Comparison of ENCODE assay signal across 17 cellular contexts in genomic region chr2:20471902-20472559, GRCh38. TPM values are rescaled to one million over a fixed set of nuclear protein-coding genes. Genes with fewer than 3 reads are reported as not detected.
DNase-seq lines count a peak whose midpoint lies in the region; ATAC-seq, FAIRE-seq and TF ChIP-seq lines count a peak whose summit lies in the region.
"Had no signal": no experiment of that assay in that cellular context is flagged by ENCODE, and none has a peak within 500 bp of the region (broad histone marks: within the 10 kb centered on the region; RNA-seq: fewer than 3 reads in every experiment).

No MANE protein-coding gene starts in this region.

- peak overlapping the region; percentile 46 for H3K18ac ChIP-seq in trophoblast cell (ENCODE audit: low read length)

- H4K20me1 ChIP-seq in BLaER1 (no peaks in the 10 kb centered on the region), GM23248 (ENCODE audit: insufficient read depth) (no peaks in the 10 kb centered on the region), mammary epithelial cell (ENCODE audit: insufficient read depth, low read length) (no peaks in the 10 kb centered on the region)

- intact Hi-C loops in mammary epithelial cell (cut with micrococcal nuclease): no loop called here

- H3K79me1 ChIP-seq in trophoblast cell (ENCODE audit: low read length): peaks cover 25% of the 10 kb centered on the region

- dilution Hi-C loops in mammary epithelial cell (cut with HindIII; ENCODE audit: low sequenced_read_pairs): no loop called here

- in situ Hi-C loops in GM23248 (cut with MboI): no loop called here
- in situ Hi-C loops in mammary epithelial cell (cut with MboI; ENCODE audit: low sequenced_read_pairs in 2 of 2): no loop called here

- no peak overlapping the region for H2AK5ac ChIP-seq in trophoblast cell (ENCODE audit: low read length)

- no peak overlapping the region for H2BK120ac ChIP-seq in trophoblast cell (ENCODE audit: insufficient read depth, low read length, poor library complexity)

- H3K36me3 ChIP-seq in BLaER1 (no peaks in the 10 kb centered on the region), GM23248 (ENCODE audit: low read depth) (no peaks in the 10 kb centered on the region), mammary epithelial cell (ENCODE audit: insufficient read depth, low read length) (no peaks in the 10 kb centered on the region), trophoblast cell (ENCODE audit: control insufficient read depth in 1 of 2, insufficient read depth in 2 of 2, low read length in 2 of 2) (no peaks in the 10 kb centered on the region)

- H2AFZ ChIP-seq in GM23248 (no peak overlapping the region), mammary epithelial cell (ENCODE audit: low read depth, low read length) (no peak overlapping the region), trophoblast cell (ENCODE audit: insufficient read depth, low read length, poor library complexity) (no peak overlapping the region)

- ATAC-seq in HG02571 (IDR thresholded peaks at IDR 0.05; ENCODE audit: unreplicated experiment) (no peak), GM18498 (IDR thresholded peaks at IDR 0.05; ENCODE audit: unreplicated experiment) (no peak)
- ATAC-seq: HCT116, Panc1 had no signal

- H2BK12ac ChIP-seq in trophoblast cell (ENCODE audit: low read length): peak overlapping the region; percentile 13

- no peak for TF ChIP-seq CTCF in mammary epithelial cell (conservative IDR thresholded peaks at IDR 0.05 in 1 of 2, IDR thresholded peaks at IDR 0.05 in 1 of 2; ENCODE audit: extremely low read depth in 1 of 2, insufficient read depth in 1 of 2, low read depth in 1 of 2, low read length in 2 of 2)

- no peaks in the 10 kb centered on the region for H3F3A ChIP-seq in GM23248 (ENCODE audit: insufficient read depth)

- peaks cover 3% of the 10 kb centered on the region; the same call in 1 of the 2 replicates for H3K9me3 ChIP-seq in BLaER1
- no peaks in the 10 kb centered on the region for H3K9me3 ChIP-seq in GM23248 (ENCODE audit: low read depth)
- H3K9me3 ChIP-seq in mammary epithelial cell (replicated peaks; ENCODE audit: insufficient read depth, low read length): no peaks in the 10 kb centered on the region
- H3K9me3 ChIP-seq in trophoblast cell (ENCODE audit: insufficient read depth, low read depth, low read length): peaks cover 2% of the 10 kb centered on the region
- H3K9me3 ChIP-seq: Caco-2 had no signal

- peaks cover 38% of the 10 kb centered on the region for H3K4me1 ChIP-seq in BLaER1
- H3K4me1 ChIP-seq in GM23248 (ENCODE audit: insufficient read depth): no peaks in the 10 kb centered on the region; the same call in 1 of the 2 replicates
- peaks cover 3% of the 10 kb centered on the region for H3K4me1 ChIP-seq in mammary epithelial cell (ENCODE audit: insufficient read depth, low read length)
- H3K4me1 ChIP-seq in trophoblast cell (ENCODE audit: control insufficient read depth in 1 of 2, insufficient read depth in 2 of 2, low read length in 2 of 2): peaks cover 23 to 33% of the 10 kb centered on the region in 2 experiments

- H4K12ac ChIP-seq in trophoblast cell (ENCODE audit: low read depth, low read length): no peak overlapping the region

- H3K23ac ChIP-seq in trophoblast cell (ENCODE audit: low read length): no peak overlapping the region

- CTCF ChIA-PET in mammary epithelial cell (lab: Charles Lee; ENCODE audit: low non-redundant PET): no interaction called here

- no peaks in the 10 kb centered on the region for H3K79me2 ChIP-seq in GM23248 (ENCODE audit: insufficient read depth)
- H3K79me2 ChIP-seq in mammary epithelial cell (ENCODE audit: insufficient read depth, low read length): no peaks in the 10 kb centered on the region
- H3K79me2 ChIP-seq in trophoblast cell (ENCODE audit: control insufficient read depth, insufficient read depth, low read length, poor library complexity): peaks cover 3% of the 10 kb centered on the region

- H3K4me3 ChIP-seq in BLaER1 (no peak overlapping the region), GM23248 (no peak overlapping the region), mammary epithelial cell (replicated peaks in 1 of 3; ENCODE audit: insufficient read depth in 1 of 3, low read depth in 2 of 3, low read length in 3 of 3) (no peak overlapping the region), trophoblast cell (ENCODE audit: low read depth, low read length) (no peak overlapping the region)

- no TSS peak for BruUV-seq in mammary epithelial cell (replicated peaks; lab: Mats Ljungman, UMichigan)

- H4K91ac ChIP-seq in trophoblast cell (ENCODE audit: low read depth, low read length): no peak overlapping the region

- H3K4ac ChIP-seq in trophoblast cell (ENCODE audit: low read depth, low read length): no peak overlapping the region

- 4 to 7% methylated on average over 1 of the region's 1 CpG for whole genome bisulfite sequencing in GM23248 (ENCODE audit: low coverage in 1 of 2, low lambda C conversion rate in 2 of 2, missing lambda C conversion rate in 2 of 2), 2 experiments
- 20% methylated on average over 1 of the region's 1 CpG for WGBS in mammary epithelial cell (ENCODE audit: low coverage, missing lambda C conversion rate)
- no CpG with 5 or more reads among the region's 1 CpG for WGBS in trophoblast cell (ENCODE audit: extremely low coverage, insufficient coverage, insufficient read length)

- H3K27ac ChIP-seq in BLaER1: no peak overlapping the region
- no peak overlapping the region for H3K27ac ChIP-seq in GM23248
- H3K27ac ChIP-seq in mammary epithelial cell (ENCODE audit: insufficient read depth, low read depth, low read length): no peak overlapping the region
- no peak overlapping the region for H3K27ac ChIP-seq in trophoblast cell (ENCODE audit: low read depth, low read length)

- no peaks in the 10 kb centered on the region for H3K9me2 ChIP-seq in GM23248 (ENCODE audit: insufficient read depth)

- no peak overlapping the region for H3K14ac ChIP-seq in trophoblast cell (ENCODE audit: low read length)

- no peak overlapping the region for H4K8ac ChIP-seq in trophoblast cell (ENCODE audit: low read depth, low read length)

- H3K9ac ChIP-seq in BLaER1: no peak overlapping the region; the same call in 1 of the 2 replicates
- H3K9ac ChIP-seq in GM23248: no peak overlapping the region
- H3K9ac ChIP-seq in mammary epithelial cell (ENCODE audit: insufficient read depth, low read length): no peak overlapping the region
- H3K9ac ChIP-seq in trophoblast cell (ENCODE audit: low read length): no peak overlapping the region

- peak; percentile 30 for DNase-seq in GM23248
- DNase-seq in mammary epithelial cell: peak; percentile 59
- DNase-seq in trophoblast cell: no peak
- no peak for DNase-seq in NCI-H1417 (lab: John Stamatoyannopoulos, UW)
- DNase-seq in GM19239 (ENCODE audit: insufficient read length, low spot score): no peak
- DNase-seq: C1 segment of cervical spinal cord, Caco-2, DMS53, NCI-H1048, NCI-H1694, NCI-H446, SHP77 had no signal

- no peak for FAIRE-seq in GM19239 (lab: Jason Lieb, UNC)

- H3K27me3 ChIP-seq in BLaER1: no peaks in the 10 kb centered on the region
- H3K27me3 ChIP-seq in GM23248 (replicated peaks; ENCODE audit: insufficient read depth): no peaks in the 10 kb centered on the region
- no peaks in the 10 kb centered on the region for H3K27me3 ChIP-seq in mammary epithelial cell (ENCODE audit: insufficient read depth, low read length)
- no peaks in the 10 kb centered on the region for H3K27me3 ChIP-seq in trophoblast cell (ENCODE audit: insufficient read depth, low read length)

- H3K4me2 ChIP-seq in BLaER1 (peak overlapping the region; percentile 52), GM23248 (ENCODE audit: unreplicated experiment) (no peak overlapping the region), mammary epithelial cell (ENCODE audit: insufficient read depth, low read depth, low read length) (no peak overlapping the region), trophoblast cell (ENCODE audit: low read length) (no peak overlapping the region)

- no peak overlapping the region for H2BK5ac ChIP-seq in trophoblast cell (ENCODE audit: low read depth, low read length, poor library complexity)

RNA-seq across cellular contexts. Expression of gene RHOB, which starts 25.2 kb away (rescaled TPM):
- 303 and 305 TPM in 2 replicates for total RNA-seq in GM23248 (2014; rRNA removed; shearing (Covaris generic))
- polyA plus RNA-seq in GM23248 (2016; fragmentation: Nextera tagmentation; extraction: Ambion mirVana) (45.6 and 47.8 TPM in 2 replicates), mammary epithelial cell (18.3 TPM)
- total RNA-seq in mammary epithelial cell: 10 to 100 TPM; 26.2 to 53.5 TPM
- 4.2 TPM for polyA minus RNA-seq in mammary epithelial cell
- 220 and 222 TPM in 2 replicates for polyA plus RNA-seq in trophoblast cell (2013)

Comparison
In these comparisons a context has a peak if more than half of its experiments do, and no peak if none do; other contexts are left out.
1. DNase-seq: peak in GM23248 (single experiment) and mammary epithelial cell (single experiment); none in trophoblast cell (0 of 2), NCI-H1417 (0 of 3) and GM19239 (single experiment).